12 cellular contexts compared by ENCODE assay signal in the genomic region with DNA sequence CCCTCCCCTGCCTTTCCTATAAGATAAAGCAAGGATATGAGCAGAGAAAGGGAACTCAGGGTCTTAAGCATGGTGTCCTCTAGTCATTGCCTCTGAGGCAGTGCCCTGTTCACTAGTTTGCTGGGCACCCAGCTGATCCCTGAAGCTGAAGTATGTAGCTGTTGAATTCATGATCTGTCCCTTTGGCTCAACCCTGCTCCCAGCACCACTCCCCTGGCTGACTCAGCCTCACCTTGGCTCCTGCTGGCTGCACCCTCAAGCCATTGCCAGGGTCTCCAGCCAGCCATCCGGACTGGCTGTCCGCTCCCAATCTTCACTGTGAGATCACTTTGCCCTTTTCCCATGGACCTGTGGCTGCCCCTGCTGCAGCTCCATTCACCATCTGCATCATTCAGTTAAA.
"Had no signal": no experiment of that assay in that cellular context is flagged by ENCODE, and none has a peak within 500 bp of the region (broad histone marks: within the 10 kb centered on the region; RNA-seq: fewer than 3 reads in every experiment).

No MANE protein-coding gene starts in this region.

- H3K27ac Mint-ChIP-seq: activated CD4-positive, alpha-beta memory T cell treated with anti-CD3 and anti-CD28 coated beads for 36 hours; stimulated activated naive CD8-positive, alpha-beta T cell treated with anti-CD3 and anti-CD28 coated beads, Interleukin-15, Interleukin-2, amounts not matched to agents 100 ng/mL and 50 ng/mL, for 24 hours had no signal

- DNase-seq: activated CD4-positive, alpha-beta memory T cell treated with anti-CD3 and anti-CD28 coated beads for 36 hours; activated gamma-delta T cell treated with Interleukin-2 at 50 U/mL for 16 hours; activated T-cell treated with anti-CD3 and anti-CD28 coated beads, Interleukin-2, amount 50 U/mL, for 48 hours; central memory CD4-positive, alpha-beta T cell; foreskin melanocyte; heart left ventricle; pancreas; stimulated activated CD4-positive, alpha-beta T cell treated with anti-CD3 and anti-CD28 coated beads, Interleukin-4, amount 100 ng/mL, for 24 hours; T1000 had no signal

- H3K36me3 ChIP-seq: ascending aorta, heart left ventricle, pancreas had no signal

- H3K9me3 ChIP-seq: pancreas had no signal

- H3K4me3 ChIP-seq: ascending aorta, heart left ventricle, pancreas had no signal

- H3K27ac ChIP-seq: heart left ventricle, pancreas had no signal

- H3K27me3 ChIP-seq: ascending aorta, heart left ventricle, pancreas had no signal

- H3K9me3 Mint-ChIP-seq: stimulated activated naive CD8-positive, alpha-beta T cell treated with anti-CD3 and anti-CD28 coated beads, Interleukin-15, Interleukin-2, amounts not matched to agents 100 ng/mL and 50 ng/mL, for 24 hours had no signal

- H3K4me1 ChIP-seq: ascending aorta, heart left ventricle, pancreas had no signal

- H3K4me3 Mint-ChIP-seq: activated CD4-positive, alpha-beta memory T cell treated with anti-CD3 and anti-CD28 coated beads for 36 hours; stimulated activated naive CD8-positive, alpha-beta T cell treated with anti-CD3 and anti-CD28 coated beads, Interleukin-15, Interleukin-2, amounts not matched to agents 100 ng/mL and 50 ng/mL, for 24 hours had no signal

- FAIRE-seq: pancreas, urothelium cell line had no signal
